Comparison of ENCODE assay signal across 2 cellular contexts in the genomic region with DNA sequence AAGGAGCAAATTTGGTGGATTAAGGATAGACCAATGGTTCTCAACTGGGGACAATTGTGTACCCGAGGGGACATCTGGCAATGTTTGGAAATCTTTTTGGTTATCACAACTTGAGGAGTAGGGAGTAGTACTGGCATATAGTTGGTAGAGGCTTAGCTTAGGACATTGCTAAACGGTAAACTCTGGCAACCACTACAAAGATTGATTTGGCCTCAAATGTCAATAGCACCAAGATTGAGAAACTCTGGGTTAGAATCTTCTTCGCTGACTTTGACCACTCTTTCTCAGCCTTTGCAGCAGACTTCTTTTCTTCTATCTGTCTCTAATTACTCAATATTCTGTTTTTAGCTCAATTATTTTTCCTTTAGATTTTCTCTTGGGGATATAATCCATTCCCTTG.
TF ChIP-seq lines count a peak whose summit lies in the region.

No MANE protein-coding gene starts in this region.

TF ChIP-seq in liver, 16 proteins besides CTCF, POLR2A, EP300 and RAD21:
- TF ChIP-seq FOXA2 (IDR thresholded peaks at IDR 0.05) (peak; percentile 74), TAF1 (conservative IDR thresholded peaks at IDR 0.05) (no peak), NR2F2 (IDR thresholded peaks at IDR 0.05) (no peak), FOXA1 (IDR thresholded peaks at IDR 0.05) (peak; percentile 34), JUND (IDR thresholded peaks at IDR 0.05) (no peak), YY1 (IDR thresholded peaks at IDR 0.05) (no peak), HNF4G (IDR thresholded peaks at IDR 0.05) (no peak), GABPA (IDR thresholded peaks at IDR 0.05 in 1 of 2, conservative IDR thresholded peaks at IDR 0.05 in 1 of 2) (no peak), EGR1 (IDR thresholded peaks at IDR 0.05; ENCODE audit: low read depth in 2 of 2) (no peak), SP1 (IDR thresholded peaks at IDR 0.05) (no peak), HNF4A (conservative IDR thresholded peaks at IDR 0.05) (peak; percentile 28 to 29), RXRA (IDR thresholded peaks at IDR 0.05) (peak in 1 of 2 donors; percentile 28)
- TF ChIP-seq, protein P1, sequence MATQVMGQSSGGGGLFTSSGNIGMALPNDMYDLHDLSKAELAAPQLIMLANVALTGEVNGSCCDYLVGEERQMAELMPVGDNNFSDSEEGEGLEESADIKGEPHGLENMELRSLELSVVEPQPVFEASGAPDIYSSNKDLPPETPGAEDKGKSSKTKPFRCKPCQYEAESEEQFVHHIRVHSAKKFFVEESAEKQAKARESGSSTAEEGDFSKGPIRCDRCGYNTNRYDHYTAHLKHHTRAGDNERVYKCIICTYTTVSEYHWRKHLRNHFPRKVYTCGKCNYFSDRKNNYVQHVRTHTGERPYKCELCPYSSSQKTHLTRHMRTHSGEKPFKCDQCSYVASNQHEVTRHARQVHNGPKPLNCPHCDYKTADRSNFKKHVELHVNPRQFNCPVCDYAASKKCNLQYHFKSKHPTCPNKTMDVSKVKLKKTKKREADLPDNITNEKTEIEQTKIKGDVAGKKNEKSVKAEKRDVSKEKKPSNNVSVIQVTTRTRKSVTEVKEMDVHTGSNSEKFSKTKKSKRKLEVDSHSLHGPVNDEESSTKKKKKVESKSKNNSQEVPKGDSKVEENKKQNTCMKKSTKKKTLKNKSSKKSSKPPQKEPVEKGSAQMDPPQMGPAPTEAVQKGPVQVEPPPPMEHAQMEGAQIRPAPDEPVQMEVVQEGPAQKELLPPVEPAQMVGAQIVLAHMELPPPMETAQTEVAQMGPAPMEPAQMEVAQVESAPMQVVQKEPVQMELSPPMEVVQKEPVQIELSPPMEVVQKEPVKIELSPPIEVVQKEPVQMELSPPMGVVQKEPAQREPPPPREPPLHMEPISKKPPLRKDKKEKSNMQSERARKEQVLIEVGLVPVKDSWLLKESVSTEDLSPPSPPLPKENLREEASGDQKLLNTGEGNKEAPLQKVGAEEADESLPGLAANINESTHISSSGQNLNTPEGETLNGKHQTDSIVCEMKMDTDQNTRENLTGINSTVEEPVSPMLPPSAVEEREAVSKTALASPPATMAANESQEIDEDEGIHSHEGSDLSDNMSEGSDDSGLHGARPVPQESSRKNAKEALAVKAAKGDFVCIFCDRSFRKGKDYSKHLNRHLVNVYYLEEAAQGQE (IDR thresholded peaks at IDR 0.05), result no peak
- TF ChIP-seq, protein P2, sequence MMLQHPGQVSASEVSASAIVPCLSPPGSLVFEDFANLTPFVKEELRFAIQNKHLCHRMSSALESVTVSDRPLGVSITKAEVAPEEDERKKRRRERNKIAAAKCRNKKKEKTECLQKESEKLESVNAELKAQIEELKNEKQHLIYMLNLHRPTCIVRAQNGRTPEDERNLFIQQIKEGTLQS (IDR thresholded peaks at IDR 0.05), result no peak
- TF ChIP-seq, protein P3, sequence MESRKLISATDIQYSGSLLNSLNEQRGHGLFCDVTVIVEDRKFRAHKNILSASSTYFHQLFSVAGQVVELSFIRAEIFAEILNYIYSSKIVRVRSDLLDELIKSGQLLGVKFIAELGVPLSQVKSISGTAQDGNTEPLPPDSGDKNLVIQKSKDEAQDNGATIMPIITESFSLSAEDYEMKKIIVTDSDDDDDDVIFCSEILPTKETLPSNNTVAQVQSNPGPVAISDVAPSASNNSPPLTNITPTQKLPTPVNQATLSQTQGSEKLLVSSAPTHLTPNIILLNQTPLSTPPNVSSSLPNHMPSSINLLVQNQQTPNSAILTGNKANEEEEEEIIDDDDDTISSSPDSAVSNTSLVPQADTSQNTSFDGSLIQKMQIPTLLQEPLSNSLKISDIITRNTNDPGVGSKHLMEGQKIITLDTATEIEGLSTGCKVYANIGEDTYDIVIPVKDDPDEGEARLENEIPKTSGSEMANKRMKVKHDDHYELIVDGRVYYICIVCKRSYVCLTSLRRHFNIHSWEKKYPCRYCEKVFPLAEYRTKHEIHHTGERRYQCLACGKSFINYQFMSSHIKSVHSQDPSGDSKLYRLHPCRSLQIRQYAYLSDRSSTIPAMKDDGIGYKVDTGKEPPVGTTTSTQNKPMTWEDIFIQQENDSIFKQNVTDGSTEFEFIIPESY (IDR thresholded peaks at IDR 0.05), result no peak
- TF ChIP-seq, protein P4, sequence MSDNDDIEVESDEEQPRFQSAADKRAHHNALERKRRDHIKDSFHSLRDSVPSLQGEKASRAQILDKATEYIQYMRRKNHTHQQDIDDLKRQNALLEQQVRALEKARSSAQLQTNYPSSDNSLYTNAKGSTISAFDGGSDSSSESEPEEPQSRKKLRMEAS (IDR thresholded peaks at IDR 0.05), result no peak

TF ChIP-seq in HepG2, 621 proteins besides CTCF, POLR2A, EP300 and RAD21:
- TF ChIP-seq GABPA (IDR thresholded peaks at IDR 0.05; ENCODE audit: low read depth, low read length), result no peak
- no peak for TF ChIP-seq GABPA (CRISPR knock-in tag; IDR thresholded peaks at IDR 0.05; ENCODE audit: low read depth)
- TF ChIP-seq EEA1 (CRISPR knock-in tag; IDR thresholded peaks at IDR 0.05; ENCODE audit: borderline replicate concordance), result no peak
